In genomic region chr5:43305948-43306563, GRCh38 we compare ENCODE assay signal across 1 cellular context.
A peak's percentile ranks its signal among the peaks of the same experiment; 100 is the strongest.
TF ChIP-seq lines count a peak whose summit lies in the region.

No MANE protein-coding gene starts in this region.

TF ChIP-seq in GM12878, 131 proteins besides CTCF, POLR2A, EP300 and RAD21 (continued from another document):
- TF ChIP-seq, protein P1, sequence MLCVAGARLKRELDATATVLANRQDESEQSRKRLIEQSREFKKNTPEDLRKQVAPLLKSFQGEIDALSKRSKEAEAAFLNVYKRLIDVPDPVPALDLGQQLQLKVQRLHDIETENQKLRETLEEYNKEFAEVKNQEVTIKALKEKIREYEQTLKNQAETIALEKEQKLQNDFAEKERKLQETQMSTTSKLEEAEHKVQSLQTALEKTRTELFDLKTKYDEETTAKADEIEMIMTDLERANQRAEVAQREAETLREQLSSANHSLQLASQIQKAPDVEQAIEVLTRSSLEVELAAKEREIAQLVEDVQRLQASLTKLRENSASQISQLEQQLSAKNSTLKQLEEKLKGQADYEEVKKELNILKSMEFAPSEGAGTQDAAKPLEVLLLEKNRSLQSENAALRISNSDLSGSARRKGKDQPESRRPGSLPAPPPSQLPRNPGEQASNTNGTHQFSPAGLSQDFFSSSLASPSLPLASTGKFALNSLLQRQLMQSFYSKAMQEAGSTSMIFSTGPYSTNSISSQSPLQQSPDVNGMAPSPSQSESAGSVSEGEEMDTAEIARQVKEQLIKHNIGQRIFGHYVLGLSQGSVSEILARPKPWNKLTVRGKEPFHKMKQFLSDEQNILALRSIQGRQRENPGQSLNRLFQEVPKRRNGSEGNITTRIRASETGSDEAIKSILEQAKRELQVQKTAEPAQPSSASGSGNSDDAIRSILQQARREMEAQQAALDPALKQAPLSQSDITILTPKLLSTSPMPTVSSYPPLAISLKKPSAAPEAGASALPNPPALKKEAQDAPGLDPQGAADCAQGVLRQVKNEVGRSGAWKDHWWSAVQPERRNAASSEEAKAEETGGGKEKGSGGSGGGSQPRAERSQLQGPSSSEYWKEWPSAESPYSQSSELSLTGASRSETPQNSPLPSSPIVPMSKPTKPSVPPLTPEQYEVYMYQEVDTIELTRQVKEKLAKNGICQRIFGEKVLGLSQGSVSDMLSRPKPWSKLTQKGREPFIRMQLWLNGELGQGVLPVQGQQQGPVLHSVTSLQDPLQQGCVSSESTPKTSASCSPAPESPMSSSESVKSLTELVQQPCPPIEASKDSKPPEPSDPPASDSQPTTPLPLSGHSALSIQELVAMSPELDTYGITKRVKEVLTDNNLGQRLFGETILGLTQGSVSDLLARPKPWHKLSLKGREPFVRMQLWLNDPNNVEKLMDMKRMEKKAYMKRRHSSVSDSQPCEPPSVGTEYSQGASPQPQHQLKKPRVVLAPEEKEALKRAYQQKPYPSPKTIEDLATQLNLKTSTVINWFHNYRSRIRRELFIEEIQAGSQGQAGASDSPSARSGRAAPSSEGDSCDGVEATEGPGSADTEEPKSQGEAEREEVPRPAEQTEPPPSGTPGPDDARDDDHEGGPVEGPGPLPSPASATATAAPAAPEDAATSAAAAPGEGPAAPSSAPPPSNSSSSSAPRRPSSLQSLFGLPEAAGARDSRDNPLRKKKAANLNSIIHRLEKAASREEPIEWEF (IDR thresholded peaks at IDR 0.05; ENCODE audit: insufficient replicate concordance, low read depth, low read length) = no peak
- TF ChIP-seq RAD51 (IDR thresholded peaks at IDR 0.05) (0 out of 2 replicates have a peak, but pooled peaks have one; percentile 19), MEF2B (IDR thresholded peaks at IDR 0.05; ENCODE audit: partially characterized antibody, poor library complexity, severe bottlenecking) (peak; percentile 39), POLR2AphosphoS2 (IDR thresholded peaks at IDR 0.05; ENCODE audit: low read depth, low read length) (no peak)
